ENCODE assay signal across 12 cellular contexts in the genomic region with DNA sequence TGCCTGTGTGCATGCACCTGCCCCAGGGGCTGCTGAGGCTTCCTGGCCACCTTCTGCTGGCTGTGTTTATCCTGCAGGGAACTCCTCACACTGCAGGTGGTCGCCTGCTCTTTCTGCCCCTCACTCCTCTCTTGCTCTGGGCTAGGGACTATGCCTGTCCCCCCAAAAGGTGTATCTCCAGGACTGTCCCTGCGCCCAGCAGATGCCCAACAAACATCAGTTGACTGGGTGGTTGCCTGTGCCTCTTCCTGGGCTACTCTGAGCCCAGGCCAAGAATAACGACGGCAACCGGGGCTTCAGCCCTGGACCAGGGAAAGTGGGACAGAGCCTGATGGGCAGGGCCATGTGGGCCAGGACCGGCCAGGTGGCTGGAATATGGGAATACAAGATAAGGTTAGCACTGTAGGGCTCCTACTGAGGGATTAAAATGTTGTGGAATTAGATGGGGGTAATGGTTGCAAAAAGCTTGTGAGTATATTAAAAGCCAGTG. TPM values are rescaled to one million over a fixed set of nuclear protein-coding genes. Genes with fewer than 3 reads are reported as not detected.
A peak's percentile ranks its signal among the peaks of the same experiment; 100 is the strongest.
DNase-seq lines count a peak whose midpoint lies in the region; ATAC-seq, FAIRE-seq and TF ChIP-seq lines count a peak whose summit lies in the region.
"Had no signal": no experiment of that assay in that cellular context is flagged by ENCODE, and none has a peak within 500 bp of the region (broad histone marks: within the 10 kb centered on the region; RNA-seq: fewer than 3 reads in every experiment).

No MANE protein-coding gene starts in this region.

- H3K9me3 ChIP-seq in Caco-2 (no peaks in the 10 kb centered on the region; the same call in 1 of the 2 replicates), SJSA1 (replicated peaks) (no peaks in the 10 kb centered on the region), gastroesophageal sphincter (no peaks in the 10 kb centered on the region), spleen (peaks cover 0 to 10% (median 0%) of the 10 kb centered on the region in 8 donors), kidney (ENCODE audit: control insufficient read depth in 1 of 2, low read length in 2 of 2) (no peaks in the 10 kb centered on the region), mucosa of descending colon (no peaks in the 10 kb centered on the region)
- H3K9me3 ChIP-seq: testis had no signal

- H3K27ac Mint-ChIP-seq in Caco-2 (ENCODE audit: unreplicated experiment) = peak overlapping the region; percentile 69

- no peaks in the 10 kb centered on the region for H3K27me3 Mint-ChIP-seq in Caco-2 (ENCODE audit: insufficient read depth, unreplicated experiment)

- H3K9me3 Mint-ChIP-seq in Caco-2 (ENCODE audit: unreplicated experiment) = no peaks in the 10 kb centered on the region

- ATAC-seq in gastroesophageal sphincter (no peak), mucosa of descending colon (no peak)

- CTCF ChIA-PET in Caco-2 (lab: Charles Lee) = interaction anchor here (1.1 kb wide), 1 partner anchor 24 kb away, joined by 5 read pairs; no protein-coding TSS in a partner anchor

- H3K27me3 ChIP-seq in Caco-2 (replicated peaks; ENCODE audit: control insufficient read depth, insufficient read depth, low read length) (no peaks in the 10 kb centered on the region), SJSA1 (replicated peaks) (no peaks in the 10 kb centered on the region), gastroesophageal sphincter (no peaks in the 10 kb centered on the region), spleen (replicated peaks in 1 of 7) (no peaks in the 10 kb centered on the region)
- H3K27me3 ChIP-seq: testis had no signal

- H3K36me3 ChIP-seq in Caco-2 (ENCODE audit: control insufficient read depth, insufficient read depth, low read length) = peaks cover 5% of the 10 kb centered on the region
- H3K36me3 ChIP-seq in SJSA1 = peaks cover 56% of the 10 kb centered on the region
- peaks cover 0 to 41% of the 10 kb centered on the region in 2 donors for H3K36me3 ChIP-seq in gastroesophageal sphincter
- H3K36me3 ChIP-seq in spleen = peaks cover 0 to 77% (median 40%) of the 10 kb centered on the region in 6 donors
- H3K36me3 ChIP-seq in kidney (ENCODE audit: control insufficient read depth in 1 of 2, insufficient read depth in 2 of 2, low read length in 2 of 2) = peaks cover 2 to 4% of the 10 kb centered on the region in 2 donors
- H3K36me3 ChIP-seq in mucosa of descending colon (ENCODE audit: low read depth) = no peaks in the 10 kb centered on the region

- H3K36me3 Mint-ChIP-seq in Caco-2 (ENCODE audit: insufficient read depth, unreplicated experiment) = peaks cover 16% of the 10 kb centered on the region

- H3K27ac ChIP-seq in SJSA1 (peak overlapping the region; percentile 89), gastroesophageal sphincter (peak overlapping the region in 3 of 4 donors; percentile 84 to 92 (median 85)), spleen (peak overlapping the region in 7 of 8 donors; percentile 1 to 86 (median 79)), kidney (ENCODE audit: low read depth in 2 of 2, low read length in 2 of 2) (no peak overlapping the region)
- H3K27ac ChIP-seq: testis had no signal

- POLR2A ChIA-PET in Caco-2 (lab: Charles Lee) = no interaction called here

- intact Hi-C loops in Caco-2 (cut with micrococcal nuclease; ENCODE audit: unreplicated experiment) (loop anchor here (5.0 kb wide), 1 partner anchor 57 kb away; a partner anchor contains a TSS), spleen (cut with DNase I; ENCODE audit: low total_unique reads) (no loop called here), kidney (cut with DNase I) (no loop called here), mucosa of descending colon (cut with DNase I, micrococcal nuclease) (no loop called here)

- H3K9ac ChIP-seq in kidney (ENCODE audit: low read length in 2 of 2) = no peak overlapping the region

- TF ChIP-seq EP300 in gastroesophageal sphincter (IDR thresholded peaks at IDR 0.05) = no peak

- H3K4me1 ChIP-seq in Caco-2 = peaks cover 42% of the 10 kb centered on the region
- peaks cover 43% of the 10 kb centered on the region for H3K4me1 ChIP-seq in SJSA1 (replicated peaks)
- peaks cover 11 to 85% (median 30%) of the 10 kb centered on the region in 3 donors for H3K4me1 ChIP-seq in gastroesophageal sphincter
- peaks cover 31 to 86% (median 57%) of the 10 kb centered on the region in 6 donors for H3K4me1 ChIP-seq in spleen
- peaks cover 34 to 42% of the 10 kb centered on the region in 2 donors for H3K4me1 ChIP-seq in kidney (ENCODE audit: control insufficient read depth in 1 of 2, insufficient read depth in 1 of 2, low read depth in 1 of 2, low read length in 2 of 2)
- peaks cover 41% of the 10 kb centered on the region for H3K4me1 ChIP-seq in mucosa of descending colon (ENCODE audit: low read depth)

- DNase-seq in Caco-2 = no peak
- no peak for DNase-seq in SJSA1 (ENCODE audit: low read depth in 1 of 2, low spot score in 2 of 2)
- DNase-seq in spleen = no peak
- DNase-seq in kidney = no peak
- DNase-seq in mucosa of descending colon = no peak
- DNase-seq in GM19240 (ENCODE audit: insufficient read length, low spot score) = no peak
- DNase-seq in anterior cingulate cortex (lab: John Stamatoyannopoulos, UW) = no peak
- DNase-seq: NCI-H774; stimulated activated CD4-positive, alpha-beta T cell treated with anti-CD3 and anti-CD28 coated beads, Interleukin-2, amount 100 ng/mL, for 48 hours had no signal

- FAIRE-seq in kidney (lab: Jason Lieb, UNC) = no peak

- peaks cover 31% of the 10 kb centered on the region for H3K4me1 Mint-ChIP-seq in Caco-2 (ENCODE audit: low read depth, unreplicated experiment)

- no peak overlapping the region for H3K4me3 ChIP-seq in Caco-2 (ENCODE audit: low read depth, low read length)
- no peak overlapping the region for H3K4me3 ChIP-seq in SJSA1
- H3K4me3 ChIP-seq in gastroesophageal sphincter = no peak overlapping the region
- H3K4me3 ChIP-seq in spleen = no peak overlapping the region
- H3K4me3 ChIP-seq in kidney (ENCODE audit: low read length in 2 of 2) = no peak overlapping the region
- H3K4me3 ChIP-seq in mucosa of descending colon = no peak overlapping the region
- H3K4me3 ChIP-seq: testis had no signal

- TF ChIP-seq CTCF in Caco-2 (IDR thresholded peaks at IDR 0.05; ENCODE audit: insufficient read depth in 1 of 2, low read depth in 1 of 2, low read length in 1 of 2, severe bottlenecking in 1 of 2, unreplicated experiment in 1 of 2) (no peak), gastroesophageal sphincter (IDR thresholded peaks at IDR 0.05) (no peak), spleen (IDR thresholded peaks at IDR 0.05 in 8 of 11, conservative IDR thresholded peaks at IDR 0.05 in 3 of 11) (no peak), kidney (IDR thresholded peaks at IDR 0.05; ENCODE audit: borderline replicate concordance, extremely low read depth, insufficient read depth) (no peak), mucosa of descending colon (IDR thresholded peaks at IDR 0.05) (no peak)

- TF ChIP-seq POLR2A in gastroesophageal sphincter (IDR thresholded peaks at IDR 0.05) (no peak), spleen (IDR thresholded peaks at IDR 0.05) (no peak)

- 70% methylated on average over 2 of the region's 6 CpGs; no CpG with 5 or more reads in 1 of the 2 donors for WGBS in gastroesophageal sphincter (ENCODE audit: low coverage in 1 of 2), 2 donors
- 88 to 95% (median 93%) methylated on average over 6 of the region's 6 CpGs for WGBS in spleen, 5 donors

- no peak overlapping the region for H3K4me3 Mint-ChIP-seq in Caco-2 (ENCODE audit: unreplicated experiment)
- H3K4me3 Mint-ChIP-seq: neural crest cell had no signal

- TSS peak; percentile 27 for BruUV-seq in Caco-2 (replicated peaks; lab: Mats Ljungman, UMichigan)

RNA-seq across cellular contexts. Expression of a gene that starts 55.4 kb away (rescaled TPM):
- total RNA-seq in Caco-2 (2022) = 63.5 and 67.3 TPM in 2 replicates
- 44.9 and 46.7 TPM in 2 replicates for total RNA-seq in SJSA1 (2014; rRNA removed; shearing (Covaris generic))
- total RNA-seq in gastroesophageal sphincter = 10 to 100 TPM; 23.5 to 44.1 (median 29.8) TPM
- 10 to 100 TPM; 43.4 to 70.0 (median 55.5) TPM for total RNA-seq in spleen
- 10 to 100 TPM; 29.1 to 35.6 (median 32.9) TPM for polyA plus RNA-seq in spleen
- total RNA-seq in kidney = 36.8 TPM
- polyA plus RNA-seq in kidney (ENCODE audit: insufficient read depth, low read depth, low replicate concordance) = 41.9 TPM
- total RNA-seq in mucosa of descending colon = 10 to 100 TPM; 32.3 to 35.1 (median 32.8) TPM

RNA-seq across cellular contexts. Expression of a gene that starts 59.7 kb away (rescaled TPM):
- 45.5 and 64.1 TPM in 2 replicates for total RNA-seq in Caco-2 (2022)
- 20.7 and 22.6 TPM in 2 replicates for total RNA-seq in SJSA1 (2014; rRNA removed; shearing (Covaris generic))
- 100 to 1,000 TPM in 1 of 4 donors, 10 to 100 TPM in 3; 70.9 to 234 (median 85.9) TPM for total RNA-seq in gastroesophageal sphincter
- total RNA-seq in spleen = 100 to 1,000 TPM in 3 of 7 donors, 10 to 100 TPM in 4; 40.6 to 116 (median 94.6) TPM
- polyA plus RNA-seq in spleen = 10 to 100 TPM in 2 of 3 donors, 1 to 10 TPM in 1; 9.0 to 66.7 (median 12.2) TPM
- 33.0 TPM for total RNA-seq in kidney
- 19.2 TPM for polyA plus RNA-seq in kidney (ENCODE audit: insufficient read depth, low read depth, low replicate concordance)
- total RNA-seq in mucosa of descending colon = 100 to 1,000 TPM in 1 of 3 donors, 10 to 100 TPM in 2; 11.8 to 151 (median 28.2) TPM

Comparison
In these comparisons a context has a peak if more than half of its experiments do, and no peak if none do; other contexts are left out.
1. H3K27ac ChIP-seq: peak in SJSA1 (single experiment), gastroesophageal sphincter (3 of 4) and spleen (7 of 8); none in kidney (0 of 2).